In the genomic region with DNA sequence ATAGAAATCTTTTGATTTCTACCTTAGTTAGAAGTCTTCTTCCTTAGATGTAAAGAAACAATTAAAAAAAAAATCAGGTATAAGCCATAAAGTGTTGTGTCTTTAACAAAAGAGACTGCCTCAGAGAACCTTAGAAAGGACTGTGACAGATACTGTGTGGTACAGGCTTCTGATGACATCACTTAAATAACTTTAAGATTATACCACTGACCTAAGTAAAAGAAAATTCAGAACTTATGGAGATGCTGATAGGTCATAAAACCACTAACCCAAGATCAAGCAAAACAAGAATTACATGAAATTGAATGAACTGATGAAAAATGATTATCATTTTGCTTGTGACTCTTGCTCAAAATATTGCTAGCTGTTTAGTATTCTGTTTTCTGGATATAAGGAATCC, we compare ENCODE assay signal across 27 cellular contexts.
"Had no signal": no experiment of that assay in that cellular context is flagged by ENCODE, and none has a peak within 500 bp of the region (broad histone marks: within the 10 kb centered on the region; RNA-seq: fewer than 3 reads in every experiment).

No MANE protein-coding gene starts in this region.

- H3K27ac ChIP-seq: gastroesophageal sphincter, psoas muscle, skin epidermis, suprapubic skin, thyroid gland had no signal

- H3K36me3 ChIP-seq: gastroesophageal sphincter, suprapubic skin, thyroid gland had no signal

- H3K36me3 Mint-ChIP-seq: stimulated activated effector memory CD8-positive, alpha-beta T cell treated with anti-CD3 and anti-CD28 coated beads, Interleukin-12 subunit alpha, Interleukin-12 subunit beta, amount 100 ng/mL, for 72 hours had no signal

- H3K4me1 Mint-ChIP-seq: immature natural killer cell; nephron; stimulated activated effector memory CD8-positive, alpha-beta T cell treated with anti-CD3 and anti-CD28 coated beads, Interleukin-12 subunit alpha, Interleukin-12 subunit beta, amount 100 ng/mL, for 72 hours had no signal

- H3K4me3 Mint-ChIP-seq: immature natural killer cell; naive B cell; nephron; stimulated activated effector memory CD8-positive, alpha-beta T cell treated with anti-CD3 and anti-CD28 coated beads, Interleukin-12 subunit alpha, Interleukin-12 subunit beta, amount 100 ng/mL, for 72 hours; type B pancreatic cell had no signal

- ATAC-seq: esophagus mucosa; gastroesophageal sphincter; left cardiac atrium; left ventricle myocardium superior; psoas muscle; sciatic nerve; stimulated activated effector memory CD8-positive, alpha-beta T cell treated with anti-CD3 and anti-CD28 coated beads, Interleukin-12 subunit alpha, Interleukin-12 subunit beta, amount 100 ng/mL, for 72 hours; stimulated activated naive CD8-positive, alpha-beta T cell treated with anti-CD3 and anti-CD28 coated beads, Interleukin-15, Interleukin-2, amounts not matched to agents 100 U/mL and 50 U/mL, for 24 hours had no signal

- DNase-seq: effector memory CD4-positive, alpha-beta T cell; foreskin fibroblast; glutamatergic neuron; immature natural killer cell; kidney; left cardiac atrium; left ventricle myocardium superior; mesenchymal stem cell; midbrain; naive B cell; psoas muscle; retina; stimulated activated CD4-positive, alpha-beta T cell treated with anti-CD3 and anti-CD28 coated beads, Interleukin-2, amount 100 ng/mL, for 48 hours; stimulated activated CD8-positive, alpha-beta memory T cell treated with anti-CD3 and anti-CD28 coated beads, Interleukin-4, amount 100 ng/mL, for 48 hours; stimulated activated naive CD8-positive, alpha-beta T cell treated with anti-CD3 and anti-CD28 coated beads, Interleukin-15, Interleukin-2, amounts not matched to agents 100 U/mL and 50 U/mL, for 24 hours; thyroid gland had no signal

- FAIRE-seq: endometrium, kidney, urothelium cell line had no signal

- H3K4me1 ChIP-seq: gastroesophageal sphincter, psoas muscle, suprapubic skin, thyroid gland had no signal

- H3K27me3 ChIP-seq: gastroesophageal sphincter, suprapubic skin, thyroid gland had no signal

- H3K27me3 Mint-ChIP-seq: naive B cell, type B pancreatic cell had no signal

- H3K4me3 ChIP-seq: gastroesophageal sphincter, lung, psoas muscle, skin epidermis, suprapubic skin, thyroid gland had no signal

- H3K9me3 ChIP-seq: gastroesophageal sphincter, psoas muscle, suprapubic skin, thyroid gland had no signal

- H3K27ac Mint-ChIP-seq: immature natural killer cell; nephron; stimulated activated effector memory CD8-positive, alpha-beta T cell treated with anti-CD3 and anti-CD28 coated beads, Interleukin-12 subunit alpha, Interleukin-12 subunit beta, amount 100 ng/mL, for 72 hours; type B pancreatic cell had no signal
